Comparison of ENCODE assay signal across 10 cellular contexts in genomic region chr18:79067611-79068010, GRCh38. TPM values are rescaled to one million over a fixed set of nuclear protein-coding genes. Genes with fewer than 3 reads are reported as not detected.
DNase-seq lines count a peak whose midpoint lies in the region; ATAC-seq and TF ChIP-seq lines count a peak whose summit lies in the region.
"Had no signal": no experiment of that assay in that cellular context is flagged by ENCODE, and none has a peak within 500 bp of the region (broad histone marks: within the 10 kb centered on the region; RNA-seq: fewer than 3 reads in every experiment).

No MANE protein-coding gene starts in this region.

- H3K4me3 ChIP-seq in adrenal gland (no peak overlapping the region), esophagus squamous epithelium (no peak overlapping the region)

- H3K27ac ChIP-seq in adrenal gland = peak overlapping the region in 1 of 5 donors; percentile 98
- H3K27ac ChIP-seq in esophagus squamous epithelium = peak overlapping the region in 1 of 4 donors; percentile 97

- peaks cover 23% of the 10 kb centered on the region for H3K9me3 Mint-ChIP-seq in activated naive CD4-positive, alpha-beta T cell treated with anti-CD3 and anti-CD28 coated beads for 36 hours
- H3K9me3 Mint-ChIP-seq in activated CD4-positive, alpha-beta memory T cell treated with anti-CD3 and anti-CD28 coated beads, Interleukin-2, amount 10 ng/mL, durations not matched to agents 7 days and 5 days = peaks cover 26% of the 10 kb centered on the region
- peaks cover 33% of the 10 kb centered on the region for H3K9me3 Mint-ChIP-seq in glutamatergic neuron (ENCODE audit: unreplicated experiment)
- peaks cover 24 to 25% of the 10 kb centered on the region in 2 donors for H3K9me3 Mint-ChIP-seq in stimulated activated naive B cell treated with anti-CD40 and anti-IgM and Interleukin-4, amounts not matched to agents 10 μg/mL and 1 μg/mL and 100 μg/mL, for 72 hours

- H3K27me3 ChIP-seq in adrenal gland (no peaks in the 10 kb centered on the region), esophagus squamous epithelium (no peaks in the 10 kb centered on the region)

- 94 to 96% (median 95%) methylated on average over 4 of the region's 4 CpGs for WGBS in adrenal gland, 4 donors
- 86 to 97% methylated on average over 4 of the region's 4 CpGs for WGBS in esophagus squamous epithelium, 2 donors

- CTCF ChIA-PET in activated naive CD4-positive, alpha-beta T cell treated with anti-CD3 and anti-CD28 coated beads for 36 hours (lab: Charles Lee) = interaction anchor here (0.6 kb wide), 1 partner anchor 345 kb away, joined by 3 read pairs; no protein-coding TSS in a partner anchor
- CTCF ChIA-PET in activated CD4-positive, alpha-beta memory T cell treated with anti-CD3 and anti-CD28 coated beads, Interleukin-2, amount 10 ng/mL, durations not matched to agents 7 days and 5 days (lab: Charles Lee) = no interaction called here

- POLR2A ChIA-PET in activated CD4-positive, alpha-beta memory T cell treated with anti-CD3 and anti-CD28 coated beads, Interleukin-2, amount 10 ng/mL, durations not matched to agents 7 days and 5 days (lab: Charles Lee) = interaction anchor here (1.5 to 2.3 kb wide), 3 partner anchors 178 to 611 kb away, joined by 3 to 9 read pairs (median 8); no protein-coding TSS in a partner anchor

- peaks cover 3% of the 10 kb centered on the region for H3K27me3 Mint-ChIP-seq in activated naive CD4-positive, alpha-beta T cell treated with anti-CD3 and anti-CD28 coated beads for 36 hours (ENCODE audit: low read depth)
- H3K27me3 Mint-ChIP-seq in activated CD4-positive, alpha-beta memory T cell treated with anti-CD3 and anti-CD28 coated beads, Interleukin-2, amount 10 ng/mL, durations not matched to agents 7 days and 5 days = peaks cover 23% of the 10 kb centered on the region
- peaks cover 30% of the 10 kb centered on the region for H3K27me3 Mint-ChIP-seq in glutamatergic neuron (ENCODE audit: unreplicated experiment)
- peaks cover 18% of the 10 kb centered on the region in 2 donors for H3K27me3 Mint-ChIP-seq in stimulated activated naive B cell treated with anti-CD40 and anti-IgM and Interleukin-4, amounts not matched to agents 10 μg/mL and 1 μg/mL and 100 μg/mL, for 72 hours

- TF ChIP-seq POLR2A in adrenal gland (IDR thresholded peaks at IDR 0.05) (no peak), esophagus squamous epithelium (IDR thresholded peaks at IDR 0.05) (no peak)

- H3K4me1 Mint-ChIP-seq in activated naive CD4-positive, alpha-beta T cell treated with anti-CD3 and anti-CD28 coated beads for 36 hours (ENCODE audit: low read depth) = peaks cover 28% of the 10 kb centered on the region
- H3K4me1 Mint-ChIP-seq in activated CD4-positive, alpha-beta memory T cell treated with anti-CD3 and anti-CD28 coated beads, Interleukin-2, amount 10 ng/mL, durations not matched to agents 7 days and 5 days = peaks cover 35% of the 10 kb centered on the region
- peaks cover 11% of the 10 kb centered on the region for H3K4me1 Mint-ChIP-seq in glutamatergic neuron (ENCODE audit: low read depth, unreplicated experiment)
- peaks cover 9 to 15% of the 10 kb centered on the region in 2 donors for H3K4me1 Mint-ChIP-seq in stimulated activated naive B cell treated with anti-CD40 and anti-IgM and Interleukin-4, amounts not matched to agents 10 μg/mL and 1 μg/mL and 100 μg/mL, for 72 hours

- H3K4me1 ChIP-seq in adrenal gland (replicated peaks in 1 of 2) = peaks cover 19 to 22% of the 10 kb centered on the region in 2 donors
- peaks cover 4 to 40% (median 20%) of the 10 kb centered on the region in 3 donors for H3K4me1 ChIP-seq in esophagus squamous epithelium

- H3K4me3 Mint-ChIP-seq in activated naive CD4-positive, alpha-beta T cell treated with anti-CD3 and anti-CD28 coated beads for 36 hours = peak overlapping the region; percentile 91
- H3K4me3 Mint-ChIP-seq in activated CD4-positive, alpha-beta memory T cell treated with anti-CD3 and anti-CD28 coated beads, Interleukin-2, amount 10 ng/mL, durations not matched to agents 7 days and 5 days = peak overlapping the region; percentile 88
- H3K4me3 Mint-ChIP-seq in glutamatergic neuron (ENCODE audit: unreplicated experiment) = peak overlapping the region; percentile 50
- peak overlapping the region; percentile 3 to 10 for H3K4me3 Mint-ChIP-seq in stimulated activated naive B cell treated with anti-CD40 and anti-IgM and Interleukin-4, amounts not matched to agents 10 μg/mL and 1 μg/mL and 100 μg/mL, for 72 hours

- intact Hi-C loops in activated naive CD4-positive, alpha-beta T cell treated with anti-CD3 and anti-CD28 coated beads for 36 hours (cut with micrococcal nuclease) = loop anchor here (5.0 to 10.0 kb wide), 3 partner anchors 135 to 1037 kb away; partner anchors contain the start of gene ADNP2
- intact Hi-C loops in adrenal gland (cut with DNase I) (loop anchor here in 1 of 2 donors (10.0 kb wide), 1 partner anchor 177 kb away; no protein-coding TSS in a partner anchor), esophagus squamous epithelium (cut with DNase I) (no loop called here)

- TF ChIP-seq CTCF in glutamatergic neuron (IDR thresholded peaks at IDR 0.05; ENCODE audit: partially characterized antibody, unreplicated experiment) (no peak), adrenal gland (IDR thresholded peaks at IDR 0.05) (no peak), esophagus squamous epithelium (IDR thresholded peaks at IDR 0.05) (no peak)

- H3K36me3 Mint-ChIP-seq in activated naive CD4-positive, alpha-beta T cell treated with anti-CD3 and anti-CD28 coated beads for 36 hours (ENCODE audit: low read depth) = peaks cover 24% of the 10 kb centered on the region
- peaks cover 34% of the 10 kb centered on the region for H3K36me3 Mint-ChIP-seq in activated CD4-positive, alpha-beta memory T cell treated with anti-CD3 and anti-CD28 coated beads, Interleukin-2, amount 10 ng/mL, durations not matched to agents 7 days and 5 days (ENCODE audit: low read depth)
- H3K36me3 Mint-ChIP-seq in glutamatergic neuron (ENCODE audit: unreplicated experiment) = peaks cover 30% of the 10 kb centered on the region
- peaks cover 24% of the 10 kb centered on the region in 2 donors for H3K36me3 Mint-ChIP-seq in stimulated activated naive B cell treated with anti-CD40 and anti-IgM and Interleukin-4, amounts not matched to agents 10 μg/mL and 1 μg/mL and 100 μg/mL, for 72 hours

- H3K9me3 ChIP-seq in adrenal gland (replicated peaks in 1 of 3) (no peaks in the 10 kb centered on the region), esophagus squamous epithelium (no peaks in the 10 kb centered on the region)
- H3K9me3 ChIP-seq: thoracic aorta had no signal

- no peak for ATAC-seq in stimulated activated naive B cell treated with anti-CD40 and anti-IgM and Interleukin-4, amounts not matched to agents 10 μg/mL and 1 μg/mL and 100 μg/mL, for 72 hours (replicated peaks)

- H3K36me3 ChIP-seq in adrenal gland (replicated peaks in 1 of 2) = no peaks in the 10 kb centered on the region
- peaks cover 0 to 2% (median 0%) of the 10 kb centered on the region in 3 donors for H3K36me3 ChIP-seq in esophagus squamous epithelium
- H3K36me3 ChIP-seq: thoracic aorta had no signal

- peak overlapping the region; percentile 97 for H3K27ac Mint-ChIP-seq in activated naive CD4-positive, alpha-beta T cell treated with anti-CD3 and anti-CD28 coated beads for 36 hours
- H3K27ac Mint-ChIP-seq in activated CD4-positive, alpha-beta memory T cell treated with anti-CD3 and anti-CD28 coated beads, Interleukin-2, amount 10 ng/mL, durations not matched to agents 7 days and 5 days = peak overlapping the region; percentile 96
- H3K27ac Mint-ChIP-seq in glutamatergic neuron (ENCODE audit: unreplicated experiment) = no peak overlapping the region
- H3K27ac Mint-ChIP-seq in stimulated activated naive B cell treated with anti-CD40 and anti-IgM and Interleukin-4, amounts not matched to agents 10 μg/mL and 1 μg/mL and 100 μg/mL, for 72 hours = peak overlapping the region; percentile 72

- DNase-seq in activated naive CD4-positive, alpha-beta T cell treated with anti-CD3 and anti-CD28 coated beads for 36 hours = no peak
- DNase-seq in activated naive CD4-positive, alpha-beta T cell (lab: John Stamatoyannopoulos, UW) = no peak
- DNase-seq in activated CD4-positive, alpha-beta memory T cell treated with anti-CD3 and anti-CD28 coated beads, Interleukin-2, amount 10 ng/mL, durations not matched to agents 7 days and 5 days = no peak
- DNase-seq in glutamatergic neuron = no peak
- no peak for DNase-seq in stimulated activated naive B cell treated with anti-CD40 and anti-IgM and Interleukin-4, amounts not matched to agents 10 μg/mL and 1 μg/mL and 100 μg/mL, for 72 hours
- DNase-seq in iPS-NIHi11 (ENCODE audit: low spot score) = no peak
- no peak for DNase-seq in adrenal gland
- no peak for DNase-seq in esophagus squamous epithelium (lab: John Stamatoyannopoulos, UW)
- DNase-seq: SHP77 treated with DMSO at 0.1 percent for 48 hours had no signal

RNA-seq across cellular contexts. Expression of gene ATP9B, which starts 1.6 kb away (rescaled TPM):
- total RNA-seq in activated naive CD4-positive, alpha-beta T cell treated with anti-CD3 and anti-CD28 coated beads for 36 hours = 10 to 100 TPM; 18.6 to 19.1 TPM
- 10 to 100 TPM; 25.7 to 27.2 TPM for total RNA-seq in activated CD4-positive, alpha-beta memory T cell treated with anti-CD3 and anti-CD28 coated beads, Interleukin-2, amount 10 ng/mL, durations not matched to agents 7 days and 5 days
- 62.6 TPM for total RNA-seq in glutamatergic neuron (ENCODE audit: unreplicated experiment)
- 10 to 100 TPM; 20.1 to 36.0 (median 28.6) TPM for total RNA-seq in adrenal gland
- 10 to 100 TPM; 16.3 to 16.6 (median 16.3) TPM for polyA plus RNA-seq in adrenal gland
- 10 to 100 TPM; 12.9 to 46.7 (median 22.0) TPM for total RNA-seq in esophagus squamous epithelium

Comparison
In these comparisons a context has a peak if more than half of its experiments do, and no peak if none do; other contexts are left out.
1. H3K4me3 Mint-ChIP-seq: peak in every context shown above with its lines; median percentile 91 in activated naive CD4-positive, alpha-beta T cell treated with anti-CD3 and anti-CD28 coated beads for 36 hours; 88 in activated CD4-positive, alpha-beta memory T cell treated with anti-CD3 and anti-CD28 coated beads, Interleukin-2, amount 10 ng/mL, durations not matched to agents 7 days and 5 days; 50 in glutamatergic neuron; 6 in stimulated activated naive B cell treated with anti-CD40 and anti-IgM and Interleukin-4, amounts not matched to agents 10 μg/mL and 1 μg/mL and 100 μg/mL, for 72 hours.